Comparison of ENCODE assay signal across 24 cellular contexts in genomic region chr1:38240626-38241025, GRCh38.
"Had no signal": no experiment of that assay in that cellular context is flagged by ENCODE, and none has a peak within 500 bp of the region (broad histone marks: within the 10 kb centered on the region; RNA-seq: fewer than 3 reads in every experiment).

No MANE protein-coding gene starts in this region.

- H3K9me3 ChIP-seq: ovary, psoas muscle, right lobe of liver, sigmoid colon, stomach, thoracic aorta, thyroid gland, tibial nerve, upper lobe of left lung, vagina had no signal

- H2AFZ ChIP-seq: neural progenitor cell, parathyroid adenoma had no signal

- DNase-seq: occipital lobe; ovary; psoas muscle; right cardiac atrium; right lobe of liver; sigmoid colon; small intestine; stimulated activated CD4-positive, alpha-beta T cell treated with anti-CD3 and anti-CD28 coated beads, Interleukin-15, amount 100 ng/mL, for 24 hours; stimulated activated CD4-positive, alpha-beta T cell treated with anti-CD3 and anti-CD28 coated beads, Interleukin-2, amount 100 ng/mL, for 24 hours; stimulated activated CD4-positive, alpha-beta T cell treated with anti-CD3 and anti-CD28 coated beads, Interleukin-2, amount 100 ng/mL, for 48 hours; stimulated activated CD4-positive, alpha-beta T cell treated with anti-CD3 and anti-CD28 coated beads, Interleukin-4, amount 100 ng/mL, for 24 hours; stimulated activated naive B cell treated with anti-CD40 and anti-IgM and Interleukin-4, amounts not matched to agents 10 μg/mL and 1 μg/mL and 100 μg/mL, for 72 hours; stimulated activated naive CD4-positive, alpha-beta T cell treated with Interleukin-2 at 50 U/mL for 16 hours; stomach; thyroid gland; trophoblast cell; upper lobe of left lung had no signal

- H3K27ac ChIP-seq: neural progenitor cell, ovary, parathyroid adenoma, psoas muscle, right lobe of liver, sigmoid colon, stomach, thoracic aorta, thyroid gland, tibial nerve, upper lobe of left lung, vagina had no signal

- H3K4me3 ChIP-seq: neural progenitor cell, ovary, psoas muscle, right lobe of liver, sigmoid colon, stomach, thoracic aorta, thyroid gland, tibial nerve, upper lobe of left lung, vagina had no signal

- H3K4me2 ChIP-seq: neural progenitor cell had no signal

- H3K79me2 ChIP-seq: parathyroid adenoma had no signal

- H3K36me3 ChIP-seq: neural progenitor cell, ovary, right lobe of liver, sigmoid colon, stomach, thoracic aorta, thyroid gland, tibial nerve, upper lobe of left lung, vagina had no signal

- H3K27me3 ChIP-seq: neural progenitor cell, ovary, right lobe of liver, sigmoid colon, thyroid gland, tibial nerve, upper lobe of left lung, vagina had no signal

- FAIRE-seq: small intestine, urothelium cell line had no signal

- H3K9ac ChIP-seq: neural progenitor cell, parathyroid adenoma had no signal

- ATAC-seq: psoas muscle; right cardiac atrium; right lobe of liver; stimulated activated effector memory CD8-positive, alpha-beta T cell treated with anti-CD3 and anti-CD28 coated beads, Interleukin-12 subunit alpha, Interleukin-12 subunit beta, amount 100 ng/mL, for 72 hours; stimulated activated naive B cell treated with anti-CD40 and anti-IgM and Interleukin-4, amounts not matched to agents 10 μg/mL and 1 μg/mL and 100 μg/mL, for 72 hours had no signal

- H3K4me1 ChIP-seq: parathyroid adenoma, psoas muscle, right lobe of liver, sigmoid colon, stomach, thyroid gland, vagina had no signal
